In genomic region chr9:78882501-78882900, GRCh38 we compare ENCODE assay signal across 8 cellular contexts.
"Had no signal": no experiment of that assay in that cellular context is flagged by ENCODE, and none has a peak within 500 bp of the region (broad histone marks: within the 10 kb centered on the region; RNA-seq: fewer than 3 reads in every experiment).

No MANE protein-coding gene starts in this region.

- ATAC-seq: HCT116 had no signal

- H3K4me1 ChIP-seq: HAP-1 had no signal

- H3K36me3 Mint-ChIP-seq: IgD-negative memory B cell had no signal

- H3K4me3 ChIP-seq: GM23248, HAP-1 had no signal

- H3K4me3 Mint-ChIP-seq: HFFc6, IgD-negative memory B cell had no signal

- H3K9ac ChIP-seq: GM23248 had no signal

- H3K9me3 Mint-ChIP-seq: HFFc6 had no signal

- H3K27ac Mint-ChIP-seq: IgD-negative memory B cell had no signal

- H3K27ac ChIP-seq: GM23248 had no signal

- DNase-seq: GM23248, GOT3, H7, HFFc6, KBM-7 had no signal

- H3K27me3 Mint-ChIP-seq: IgD-negative memory B cell had no signal

- H2AFZ ChIP-seq: GM23248 had no signal

- H3K36me3 ChIP-seq: HAP-1 had no signal

- H3K9me3 ChIP-seq: HAP-1 had no signal

- H3K4me1 Mint-ChIP-seq: IgD-negative memory B cell had no signal
